Comparison of ENCODE assay signal across 14 cellular contexts in the genomic region with DNA sequence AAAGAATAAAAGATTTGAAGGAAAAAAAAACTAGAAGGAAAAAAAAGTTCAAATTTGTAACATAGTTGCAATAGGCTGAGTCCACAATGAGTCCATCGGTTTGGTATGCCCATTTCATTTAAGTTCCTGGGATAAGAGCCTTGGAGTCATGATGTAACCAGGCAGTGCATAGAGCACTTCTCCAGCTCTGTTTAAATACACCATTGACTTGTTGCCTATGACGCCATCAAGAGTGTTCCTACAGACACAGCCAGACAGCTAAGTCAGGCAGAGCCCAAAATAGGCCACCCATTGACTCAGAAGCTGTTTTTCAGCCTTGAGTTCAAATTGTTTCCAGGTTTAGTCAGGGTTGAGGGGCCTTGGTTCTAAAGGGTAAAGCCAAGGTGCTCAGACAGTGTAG. TPM values are rescaled to one million over a fixed set of nuclear protein-coding genes. Genes with fewer than 3 reads are reported as not detected.
DNase-seq lines count a peak whose midpoint lies in the region; TF ChIP-seq lines count a peak whose summit lies in the region.
"Had no signal": no experiment of that assay in that cellular context is flagged by ENCODE, and none has a peak within 500 bp of the region (broad histone marks: within the 10 kb centered on the region; RNA-seq: fewer than 3 reads in every experiment).

No MANE protein-coding gene starts in this region.

- DNase-seq in Daoy (ENCODE audit: low read depth): peak; percentile 24
- peak; percentile 75 for DNase-seq in RKO (ENCODE audit: low spot score)
- DNase-seq in fibroblast of mammary gland (ENCODE audit: low read depth): peak; percentile 99
- DNase-seq in trophoblast cell: peak; percentile 93 to 94
- DNase-seq in SJCRH30: no peak
- DNase-seq in cerebellar nuclear complex (lab: John Stamatoyannopoulos, UW): no peak
- DNase-seq in activated CD8-positive, alpha-beta memory T cell treated with anti-CD3 and anti-CD28 coated beads, Interleukin-2, amount 50 U/mL, for 4 hours: no peak
- DNase-seq in stimulated activated naive CD4-positive, alpha-beta T cell (lab: John Stamatoyannopoulos, UW): no peak
- DNase-seq: activated CD4-positive, alpha-beta T cell treated with anti-CD3 and anti-CD28 coated beads, Interleukin-2, amount 10 ng/mL, durations not matched to agents 7 days and 5 days; NCI-H2029 treated with DMSO at 0.1 percent for 48 hours; RPMI8226; stimulated activated CD4-positive, alpha-beta T cell treated with anti-CD3 and anti-CD28 coated beads, Interleukin-4, amount 100 ng/mL, for 24 hours; thyroid gland had no signal

- H2AK5ac ChIP-seq in trophoblast cell (ENCODE audit: low read length): no peak overlapping the region

- H3K4me2 ChIP-seq in trophoblast cell (ENCODE audit: low read length): no peak overlapping the region

- peak overlapping the region; percentile 78 for H2BK5ac ChIP-seq in trophoblast cell (ENCODE audit: low read depth, low read length, poor library complexity)

- H3K27me3 ChIP-seq in trophoblast cell (ENCODE audit: insufficient read depth, low read length) (no peaks in the 10 kb centered on the region), SJCRH30 (no peaks in the 10 kb centered on the region)
- H3K27me3 ChIP-seq: gastroesophageal sphincter, thyroid gland had no signal

- peak overlapping the region; percentile 65 for H3K27ac ChIP-seq in trophoblast cell (ENCODE audit: low read depth, low read length)
- H3K27ac ChIP-seq in SJCRH30: no peak overlapping the region
- H3K27ac ChIP-seq: gastroesophageal sphincter, thyroid gland had no signal

- peak overlapping the region; percentile 92 for H2BK12ac ChIP-seq in trophoblast cell (ENCODE audit: low read length)

- H3K18ac ChIP-seq in trophoblast cell (ENCODE audit: low read length): peak overlapping the region; percentile 25

- WGBS in trophoblast cell (ENCODE audit: extremely low coverage, insufficient coverage, insufficient read length): no CpG with 5 or more reads among the region's 2 CpGs

- H3K36me3 ChIP-seq in trophoblast cell (ENCODE audit: control insufficient read depth in 1 of 2, insufficient read depth in 2 of 2, low read length in 2 of 2) (peaks cover 1 to 4% of the 10 kb centered on the region in 2 experiments), SJCRH30 (no peaks in the 10 kb centered on the region)
- H3K36me3 ChIP-seq: thyroid gland had no signal

- peaks cover 18% of the 10 kb centered on the region for H3K79me1 ChIP-seq in trophoblast cell (ENCODE audit: low read length)

- no peak overlapping the region for H2AFZ ChIP-seq in trophoblast cell (ENCODE audit: insufficient read depth, low read length, poor library complexity)

- TF ChIP-seq CTCF in fibroblast of mammary gland (conservative IDR thresholded peaks at IDR 0.05; ENCODE audit: control insufficient read depth, insufficient read depth, low read depth, low read length): no peak

- H3K9ac ChIP-seq in trophoblast cell (ENCODE audit: low read length): no peak overlapping the region

- H3K4me3 ChIP-seq in fibroblast of mammary gland (ENCODE audit: control insufficient read depth, low read depth, low read length) (no peak overlapping the region), trophoblast cell (ENCODE audit: low read depth, low read length) (no peak overlapping the region), SJCRH30 (no peak overlapping the region)
- H3K4me3 ChIP-seq: gastroesophageal sphincter, thyroid gland had no signal

- peak overlapping the region; percentile 96 for H2BK120ac ChIP-seq in trophoblast cell (ENCODE audit: insufficient read depth, low read length, poor library complexity)

- H3K4ac ChIP-seq in trophoblast cell (ENCODE audit: low read depth, low read length): no peak overlapping the region

- no peak overlapping the region for H3K23ac ChIP-seq in trophoblast cell (ENCODE audit: low read length)

- peaks cover 3% of the 10 kb centered on the region for H3K79me2 ChIP-seq in trophoblast cell (ENCODE audit: control insufficient read depth, insufficient read depth, low read length, poor library complexity)

- peak overlapping the region; percentile 50 for H4K91ac ChIP-seq in trophoblast cell (ENCODE audit: low read depth, low read length)

- peak overlapping the region; percentile 8 for H4K8ac ChIP-seq in trophoblast cell (ENCODE audit: low read depth, low read length)

- H3K14ac ChIP-seq in trophoblast cell (ENCODE audit: low read length): peak overlapping the region; percentile 13

- no peak overlapping the region for H4K12ac ChIP-seq in trophoblast cell (ENCODE audit: low read depth, low read length)

- peaks cover 2% of the 10 kb centered on the region for H3K9me3 ChIP-seq in trophoblast cell (ENCODE audit: insufficient read depth, low read depth, low read length)
- no peaks in the 10 kb centered on the region for H3K9me3 ChIP-seq in SJCRH30 (replicated peaks)
- H3K9me3 ChIP-seq: thyroid gland had no signal

- H3K4me1 ChIP-seq in trophoblast cell (ENCODE audit: control insufficient read depth in 1 of 2, insufficient read depth in 2 of 2, low read length in 2 of 2) (peaks cover 8 to 12% of the 10 kb centered on the region in 2 experiments), SJCRH30 (no peaks in the 10 kb centered on the region)

RNA-seq across cellular contexts. Expression of gene SOCS6, which starts 44.9 kb away (rescaled TPM):
- total RNA-seq in Daoy (2014; rRNA removed; shearing (Covaris generic)): 17.0 and 17.8 TPM in 2 replicates
- polyA plus RNA-seq in trophoblast cell (2013): 49.6 and 49.7 TPM in 2 replicates
- total RNA-seq in SJCRH30 (2014; rRNA removed; shearing (Covaris generic)): 9.6 and 11.0 TPM in 2 replicates

Comparison
In these comparisons a context has a peak if more than half of its experiments do, and no peak if none do; other contexts are left out.
1. DNase-seq: peak in Daoy (single experiment), RKO (single experiment), fibroblast of mammary gland (single experiment) and trophoblast cell (2 of 2); none in SJCRH30 (0 of 2), cerebellar nuclear complex (0 of 2), activated CD8-positive, alpha-beta memory T cell treated with anti-CD3 and anti-CD28 coated beads, Interleukin-2, amount 50 U/mL, for 4 hours (single experiment) and stimulated activated naive CD4-positive, alpha-beta T cell (0 of 6).